ENCODE assay signal across 13 cellular contexts in genomic region chr11:111836766-111837165, GRCh38. TPM values are rescaled to one million over a fixed set of nuclear protein-coding genes. Genes with fewer than 3 reads are reported as not detected.
DNase-seq lines count a peak whose midpoint lies in the region; ATAC-seq and TF ChIP-seq lines count a peak whose summit lies in the region.
"Had no signal": no experiment of that assay in that cellular context is flagged by ENCODE, and none has a peak within 500 bp of the region (broad histone marks: within the 10 kb centered on the region; RNA-seq: fewer than 3 reads in every experiment).

No MANE protein-coding gene starts in this region.

- no peak overlapping the region for H3K14ac ChIP-seq in trophoblast cell (ENCODE audit: low read length)

- H3K27me3 ChIP-seq in trophoblast cell (ENCODE audit: insufficient read depth, low read length), result no peaks in the 10 kb centered on the region
- H3K27me3 ChIP-seq: esophagus muscularis mucosa had no signal

- no peak overlapping the region for H3K27ac ChIP-seq in trophoblast cell (ENCODE audit: low read depth, low read length)
- H3K27ac ChIP-seq: esophagus muscularis mucosa had no signal

- H2BK5ac ChIP-seq in trophoblast cell (ENCODE audit: low read depth, low read length, poor library complexity), result no peak overlapping the region

- H3K79me1 ChIP-seq in trophoblast cell (ENCODE audit: low read length), result no peaks in the 10 kb centered on the region

- H3K4me2 ChIP-seq in trophoblast cell (ENCODE audit: low read length), result no peak overlapping the region

- H3K36me3 ChIP-seq in trophoblast cell (ENCODE audit: control insufficient read depth in 1 of 2, insufficient read depth in 2 of 2, low read length in 2 of 2), result peaks cover 4 to 8% of the 10 kb centered on the region in 2 experiments

- no peak overlapping the region for H3K4me3 ChIP-seq in fibroblast of pulmonary artery (replicated peaks; ENCODE audit: low read depth, low read length)
- no peak overlapping the region for H3K4me3 ChIP-seq in trophoblast cell (ENCODE audit: low read depth, low read length)
- H3K4me3 ChIP-seq: esophagus muscularis mucosa had no signal

- H4K91ac ChIP-seq in trophoblast cell (ENCODE audit: low read depth, low read length), result no peak overlapping the region

- H4K12ac ChIP-seq in trophoblast cell (ENCODE audit: low read depth, low read length), result no peak overlapping the region

- no peaks in the 10 kb centered on the region for H3K9me3 ChIP-seq in trophoblast cell (ENCODE audit: insufficient read depth, low read depth, low read length)
- H3K9me3 ChIP-seq: esophagus muscularis mucosa had no signal

- ATAC-seq in GM18508 (IDR thresholded peaks at IDR 0.05; ENCODE audit: insufficient read depth, unreplicated experiment) (peak; percentile 69), GM21737 (IDR thresholded peaks at IDR 0.05; ENCODE audit: unreplicated experiment) (peak; percentile 74), HG03469 (IDR thresholded peaks at IDR 0.05; ENCODE audit: unreplicated experiment) (peak; percentile 51), left lobe of liver (no peak)

- H3K4me1 ChIP-seq in trophoblast cell (ENCODE audit: control insufficient read depth in 1 of 2, insufficient read depth in 2 of 2, low read length in 2 of 2), result no peaks in the 10 kb centered on the region

- no peak overlapping the region for H2BK120ac ChIP-seq in trophoblast cell (ENCODE audit: insufficient read depth, low read length, poor library complexity)

- H3K79me2 ChIP-seq in trophoblast cell (ENCODE audit: control insufficient read depth, insufficient read depth, low read length, poor library complexity), result no peaks in the 10 kb centered on the region

- H2BK12ac ChIP-seq in trophoblast cell (ENCODE audit: low read length), result no peak overlapping the region

- H3K23ac ChIP-seq in trophoblast cell (ENCODE audit: low read length), result no peak overlapping the region

- H2AK5ac ChIP-seq in trophoblast cell (ENCODE audit: low read length), result no peak overlapping the region

- H3K18ac ChIP-seq in trophoblast cell (ENCODE audit: low read length), result no peak overlapping the region

- H4K8ac ChIP-seq in trophoblast cell (ENCODE audit: low read depth, low read length), result no peak overlapping the region

- H3K9ac ChIP-seq in trophoblast cell (ENCODE audit: low read length), result no peak overlapping the region

- no peak overlapping the region for H2AFZ ChIP-seq in trophoblast cell (ENCODE audit: insufficient read depth, low read length, poor library complexity)

- H3K4ac ChIP-seq in trophoblast cell (ENCODE audit: low read depth, low read length), result no peak overlapping the region

- peak; percentile 29 for DNase-seq in fibroblast of pulmonary artery (ENCODE audit: low read depth)
- no peak for DNase-seq in left lobe of liver (ENCODE audit: low spot score)
- no peak for DNase-seq in RPMI8226
- no peak for DNase-seq in trophoblast cell
- no peak for DNase-seq in AML-193 (lab: John Stamatoyannopoulos, UW)
- DNase-seq: activated naive CD4-positive, alpha-beta T cell; NCI-H2171 treated with DMSO at 0.1 percent for 48 hours; stimulated activated CD4-positive, alpha-beta T cell treated with anti-CD3 and anti-CD28 coated beads, Interleukin-4, amount 100 ng/mL, for 24 hours; T-helper 2 cell had no signal

- TF ChIP-seq CTCF in fibroblast of pulmonary artery (IDR thresholded peaks at IDR 0.05; ENCODE audit: low read length, missing control alignments), result no peak

RNA-seq across cellular contexts. Expression of gene ALG9, which starts 34.6 kb away (rescaled TPM):
- total RNA-seq in left lobe of liver, result 15.0 TPM
- 55.4 and 58.1 TPM in 2 replicates for polyA plus RNA-seq in trophoblast cell (2013)

RNA-seq across cellular contexts. Expression of gene FDXACB1, which starts 42.2 kb away (rescaled TPM):
- 0.70 TPM for total RNA-seq in left lobe of liver
- 1.2 and 1.4 TPM in 2 replicates for polyA plus RNA-seq in trophoblast cell (2013)

RNA-seq across cellular contexts. Expression of gene CFAP68, which starts 42.6 kb away (rescaled TPM):
- total RNA-seq in left lobe of liver, result 12.5 TPM
- 18.3 and 18.7 TPM in 2 replicates for polyA plus RNA-seq in trophoblast cell (2013)
